ENCODE assay signal across 9 cellular contexts in the genomic region with DNA sequence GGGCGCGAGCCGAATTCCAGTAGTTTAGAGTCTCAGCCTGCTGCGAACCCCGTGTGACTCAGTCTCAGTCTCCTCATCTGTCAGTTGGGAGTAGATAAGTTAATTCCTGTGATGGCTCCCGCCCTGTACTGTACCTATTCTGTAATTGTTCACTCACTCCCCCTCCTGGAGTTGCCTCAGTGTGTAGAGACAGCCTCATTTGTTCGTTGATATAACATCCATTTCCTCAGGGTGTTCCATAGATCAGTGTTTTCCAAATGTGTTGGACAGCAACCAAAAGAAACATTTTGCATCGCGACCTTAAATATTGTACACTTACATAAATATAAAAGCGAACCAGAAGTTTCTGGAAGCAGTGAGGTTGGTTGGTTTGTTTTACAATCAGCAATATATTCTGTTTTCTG. TPM values are rescaled to one million over a fixed set of nuclear protein-coding genes. Genes with fewer than 3 reads are reported as not detected.
DNase-seq lines count a peak whose midpoint lies in the region; ATAC-seq, FAIRE-seq and TF ChIP-seq lines count a peak whose summit lies in the region.
"Had no signal": no experiment of that assay in that cellular context is flagged by ENCODE, and none has a peak within 500 bp of the region (broad histone marks: within the 10 kb centered on the region; RNA-seq: fewer than 3 reads in every experiment).

No MANE protein-coding gene starts in this region.

- H3K27me3 ChIP-seq in BJ (ENCODE audit: control insufficient read depth, insufficient read depth, low read length) (no peaks in the 10 kb centered on the region), astrocyte (ENCODE audit: insufficient read depth, low read length) (no peaks in the 10 kb centered on the region)

- CTCF ChIA-PET in BJ (lab: Yijun Ruan, JAX): interaction anchor here (1.2 to 1.4 kb wide), 3 partner anchors 31 to 176 kb away, joined by 3 to 5 read pairs (median 4); no protein-coding TSS in a partner anchor
- CTCF ChIA-PET in GM10248 (lab: Yijun Ruan, JAX): interaction anchor here (1.9 kb wide), 1 partner anchor 19 kb away, joined by 4 read pairs; no protein-coding TSS in a partner anchor

- H3K27ac ChIP-seq in astrocyte (ENCODE audit: low read depth, low read length): peak overlapping the region; percentile 100

- H3K36me3 Mint-ChIP-seq in astrocyte (ENCODE audit: low read depth, unreplicated experiment): peaks cover 18% of the 10 kb centered on the region
- H3K36me3 Mint-ChIP-seq in type B pancreatic cell: peaks cover 17% of the 10 kb centered on the region

- peak overlapping the region; percentile 95 for H2AFZ ChIP-seq in astrocyte (ENCODE audit: low read depth, low read length)

- no peak for FAIRE-seq in astrocyte (lab: Jason Lieb, UNC)

- TF ChIP-seq POLR2A in lower leg skin (IDR thresholded peaks at IDR 0.05): no peak

- H3K9ac ChIP-seq in astrocyte (ENCODE audit: low read length): peak overlapping the region; percentile 100

- WGBS in lower leg skin, 2 donors: 4 to 9% methylated on average over 10 of the region's 10 CpGs

- H3K4me3 Mint-ChIP-seq in astrocyte (ENCODE audit: unreplicated experiment): peak overlapping the region; percentile 99
- H3K4me3 Mint-ChIP-seq in type B pancreatic cell: peak overlapping the region; percentile 99

- POLR2A ChIA-PET in BJ (lab: Charles Lee) (no interaction called here), GM10248 (lab: Yijun Ruan, JAX) (interaction anchor here (1.0 to 1.1 kb wide), 3 partner anchors 17 to 265 kb away, joined by 4 to 6 read pairs (median 4); no protein-coding TSS in a partner anchor)

- DNase-seq in BJ (ENCODE audit: low read depth) (peak; percentile 63), astrocyte (ENCODE audit: low read depth) (peak; percentile 93), lower leg skin (ENCODE audit: low spot score in 2 of 2) (no peak), type B pancreatic cell (ENCODE audit: extremely low spot score, unreplicated experiment) (no peak), GM10248 (ENCODE audit: extremely low spot score) (no peak)
- DNase-seq in stimulated activated CD8-positive, alpha-beta memory T cell treated with anti-CD3 and anti-CD28 coated beads, Interleukin-4, amount 100 ng/mL, for 48 hours: no peak

- H3K9me3 Mint-ChIP-seq in astrocyte (ENCODE audit: unreplicated experiment) (no peaks in the 10 kb centered on the region), type B pancreatic cell (no peaks in the 10 kb centered on the region)

- peak overlapping the region; percentile 81 for H3K4me3 ChIP-seq in BJ (ENCODE audit: low read depth, low read length)
- H3K4me3 ChIP-seq in astrocyte (ENCODE audit: insufficient read depth, low read depth, low read length): peak overlapping the region; percentile 95
- peak overlapping the region; percentile 68 for H3K4me3 ChIP-seq in lower leg skin (ENCODE audit: low read depth, poor library complexity, severe bottlenecking)

- H3K27me3 Mint-ChIP-seq in astrocyte (ENCODE audit: low read depth, unreplicated experiment) (no peaks in the 10 kb centered on the region), type B pancreatic cell (no peaks in the 10 kb centered on the region)

- ATAC-seq in HG02840 (IDR thresholded peaks at IDR 0.05; ENCODE audit: low FRiP score, unreplicated experiment): peak; percentile 4
- no peak for ATAC-seq in HG02938 (IDR thresholded peaks at IDR 0.05; ENCODE audit: unreplicated experiment)

- H3K9me3 ChIP-seq in astrocyte (ENCODE audit: insufficient read depth, low read depth, low read length): no peaks in the 10 kb centered on the region

- H3K4me2 ChIP-seq in astrocyte (ENCODE audit: low read length): peak overlapping the region; percentile 95

- TF ChIP-seq CTCF in BJ (IDR thresholded peaks at IDR 0.05; ENCODE audit: insufficient read depth, low read depth, low read length): no peak
- no peak for TF ChIP-seq CTCF in astrocyte (IDR thresholded peaks at IDR 0.05; ENCODE audit: insufficient read depth, low read depth, low read length)
- no peak for TF ChIP-seq CTCF in lower leg skin (IDR thresholded peaks at IDR 0.05)
- TF ChIP-seq CTCF in type B pancreatic cell (conservative IDR thresholded peaks at IDR 0.05): no peak
- no peak for TF ChIP-seq CTCF in GM10248 (IDR thresholded peaks at IDR 0.05; ENCODE audit: control extremely low read depth, extremely low read depth, low read depth, missing control alignments)

- H3K79me2 ChIP-seq in astrocyte (ENCODE audit: insufficient read depth, low read length): peaks cover 56% of the 10 kb centered on the region

- H4K20me1 ChIP-seq in astrocyte (ENCODE audit: insufficient read depth, low read length): peaks cover 11% of the 10 kb centered on the region

- intact Hi-C loops in lower leg skin (cut with DNase I; ENCODE audit: low total_unique reads): no loop called here

- H3K36me3 ChIP-seq in BJ (ENCODE audit: control insufficient read depth, insufficient read depth, low read length) (peaks cover 7% of the 10 kb centered on the region; the same call in 1 of the 2 replicates), astrocyte (ENCODE audit: insufficient read depth, low read length) (peaks cover 24% of the 10 kb centered on the region)

- H3K4me1 Mint-ChIP-seq in astrocyte (ENCODE audit: low read depth, unreplicated experiment): peaks cover 19% of the 10 kb centered on the region
- peaks cover 28% of the 10 kb centered on the region for H3K4me1 Mint-ChIP-seq in type B pancreatic cell (ENCODE audit: unreplicated experiment)

- peaks cover 6% of the 10 kb centered on the region for H3K4me1 ChIP-seq in astrocyte (ENCODE audit: insufficient read depth, low read length)

- H3K27ac Mint-ChIP-seq in astrocyte (ENCODE audit: unreplicated experiment) (peak overlapping the region; percentile 100), type B pancreatic cell (peak overlapping the region; percentile 100)

RNA-seq across cellular contexts. Expression of a gene that starts 0.7 kb away (rescaled TPM):
- polyA plus RNA-seq in BJ (2011; rRNA removed): 31.2 and 32.2 TPM in 2 replicates
- 42.3 and 68.0 TPM in 2 replicates for polyA minus RNA-seq in BJ (2011; rRNA and poly(A)+ RNA removed)
- 26.7 and 27.8 TPM in 2 replicates for total RNA-seq in astrocyte
- total RNA-seq in lower leg skin: 10 to 100 TPM; 39.3 to 53.6 (median 47.1) TPM
- 34.1 and 36.4 TPM in 2 replicates for total RNA-seq in type B pancreatic cell (ENCODE audit: low replicate concordance)

RNA-seq across cellular contexts. Expression of a gene that starts 26.1 kb away (rescaled TPM):
- 37.6 and 84.9 TPM in 2 replicates for polyA plus RNA-seq in BJ (2011; rRNA removed)
- polyA minus RNA-seq in BJ (2011; rRNA and poly(A)+ RNA removed): 8.2 and 10.1 TPM in 2 replicates
- 108 and 109 TPM in 2 replicates for total RNA-seq in astrocyte
- 10 to 100 TPM; 55.3 to 81.5 (median 65.6) TPM for total RNA-seq in lower leg skin
- total RNA-seq in type B pancreatic cell (ENCODE audit: low replicate concordance): 51.4 and 53.7 TPM in 2 replicates

RNA-seq across cellular contexts. Expression of a gene that starts 26.5 kb away (rescaled TPM):
- 17.7 and 21.2 TPM in 2 replicates for polyA plus RNA-seq in BJ (2011; rRNA removed)
- polyA minus RNA-seq in BJ (2011; rRNA and poly(A)+ RNA removed): 3.7 and 5.1 TPM in 2 replicates
- total RNA-seq in astrocyte (37.2 and 43.3 TPM in 2 replicates), lower leg skin (100 to 1,000 TPM; 122 to 220 (median 172) TPM), type B pancreatic cell (ENCODE audit: low replicate concordance) (92.6 and 113 TPM in 2 replicates)

RNA-seq across cellular contexts. Expression of a gene that starts 51.0 kb away (rescaled TPM):
- polyA plus RNA-seq in BJ (2011; rRNA removed): not detected in 2 replicates
- polyA minus RNA-seq in BJ (2011; rRNA and poly(A)+ RNA removed): not detected in 2 replicates
- not detected in 2 replicates for total RNA-seq in astrocyte
- total RNA-seq in lower leg skin: not detected
- not detected in 2 replicates for total RNA-seq in type B pancreatic cell (ENCODE audit: low replicate concordance)
- total RNA-seq: HT1080 had no signal

Comparison
In these comparisons a context has a peak if more than half of its experiments do, and no peak if none do; other contexts are left out.
1. DNase-seq: peak in BJ (single experiment) and astrocyte (single experiment); none in lower leg skin (0 of 2), type B pancreatic cell (single experiment), stimulated activated CD8-positive, alpha-beta memory T cell treated with anti-CD3 and anti-CD28 coated beads, Interleukin-4, amount 100 ng/mL, for 48 hours (single experiment) and GM10248 (single experiment).
2. Peak in every context shown above with its lines, with median percentiles within 50 percentile points of each other: H3K4me3 ChIP-seq.